26 cellular contexts compared by ENCODE assay signal in genomic region chr11:30489513-30489912, GRCh38.
A peak's percentile ranks its signal among the peaks of the same experiment; 100 is the strongest.
DNase-seq lines count a peak whose midpoint lies in the region; ATAC-seq and TF ChIP-seq lines count a peak whose summit lies in the region.
"Had no signal": no experiment of that assay in that cellular context is flagged by ENCODE, and none has a peak within 500 bp of the region (broad histone marks: within the 10 kb centered on the region; RNA-seq: fewer than 3 reads in every experiment).

No MANE protein-coding gene starts in this region.

- 55% methylated on average over 4 of the region's 4 CpGs for WGBS in hepatocyte (ENCODE audit: low lambda C conversion rate, missing lambda C conversion rate)
- 19 to 56% methylated on average over 4 of the region's 4 CpGs for WGBS in sigmoid colon, 2 donors

- no peaks in the 10 kb centered on the region for H3K36me3 ChIP-seq in ascending aorta
- H3K36me3 ChIP-seq in hepatocyte (replicated peaks; ENCODE audit: insufficient read depth, low read depth), result no peaks in the 10 kb centered on the region
- H3K36me3 ChIP-seq in sigmoid colon, result no peaks in the 10 kb centered on the region
- H3K36me3 ChIP-seq: lower lobe of right lung, upper lobe of left lung had no signal

- H3K4me1 Mint-ChIP-seq in nephron progenitor cell, result peaks cover 33% of the 10 kb centered on the region
- H3K4me1 Mint-ChIP-seq: activated CD4-positive, alpha-beta memory T cell treated with anti-CD3 and anti-CD28 coated beads, Interleukin-2, amount 10 ng/mL, durations not matched to agents 7 days and 5 days; activated naive CD4-positive, alpha-beta T cell treated with anti-CD3 and anti-CD28 coated beads, Interleukin-2, amount 50 U/mL, for 24 hours; stimulated activated effector memory CD8-positive, alpha-beta T cell treated with anti-CD3 and anti-CD28 coated beads, Interleukin-12 subunit alpha, Interleukin-12 subunit beta, amount 100 ng/mL, for 72 hours had no signal

- no peaks in the 10 kb centered on the region for H3K9me3 Mint-ChIP-seq in nephron progenitor cell
- H3K9me3 Mint-ChIP-seq: activated CD4-positive, alpha-beta memory T cell treated with anti-CD3 and anti-CD28 coated beads, Interleukin-2, amount 10 ng/mL, durations not matched to agents 7 days and 5 days; activated naive CD4-positive, alpha-beta T cell treated with anti-CD3 and anti-CD28 coated beads, Interleukin-2, amount 50 U/mL, for 24 hours; natural killer cell treated with Interleukin-12 subunit alpha and Interleukin-12 subunit beta and Interleukin-15 and Interleukin-18, amount 100 ng/mL, for 72 hours; stimulated activated effector memory CD8-positive, alpha-beta T cell treated with anti-CD3 and anti-CD28 coated beads, Interleukin-12 subunit alpha, Interleukin-12 subunit beta, amount 100 ng/mL, for 72 hours had no signal

- no peaks in the 10 kb centered on the region for H3K36me3 Mint-ChIP-seq in nephron progenitor cell (ENCODE audit: low read depth)
- H3K36me3 Mint-ChIP-seq: activated naive CD4-positive, alpha-beta T cell treated with anti-CD3 and anti-CD28 coated beads, Interleukin-2, amount 50 U/mL, for 24 hours; natural killer cell treated with Interleukin-12 subunit alpha and Interleukin-12 subunit beta and Interleukin-15 and Interleukin-18, amount 100 ng/mL, for 72 hours; stimulated activated effector memory CD8-positive, alpha-beta T cell treated with anti-CD3 and anti-CD28 coated beads, Interleukin-12 subunit alpha, Interleukin-12 subunit beta, amount 100 ng/mL, for 72 hours had no signal

- H3K9me2 ChIP-seq in hepatocyte (replicated peaks; ENCODE audit: insufficient read depth), result no peaks in the 10 kb centered on the region

- no peaks in the 10 kb centered on the region for H3K9me3 ChIP-seq in ascending aorta
- H3K9me3 ChIP-seq in hepatocyte (ENCODE audit: low read depth), result no peaks in the 10 kb centered on the region
- H3K9me3 ChIP-seq in sigmoid colon, result no peaks in the 10 kb centered on the region
- H3K9me3 ChIP-seq: BLaER1, lower lobe of right lung, mucosa of descending colon, upper lobe of left lung had no signal

- no peaks in the 10 kb centered on the region for H4K20me1 ChIP-seq in hepatocyte (ENCODE audit: insufficient read depth, poor library complexity, severe bottlenecking)
- H4K20me1 ChIP-seq: BLaER1 had no signal

- H3K27ac Mint-ChIP-seq in nephron progenitor cell, result peak overlapping the region; percentile 34
- H3K27ac Mint-ChIP-seq: activated CD4-positive, alpha-beta memory T cell treated with anti-CD3 and anti-CD28 coated beads, Interleukin-2, amount 10 ng/mL, durations not matched to agents 7 days and 5 days; activated naive CD4-positive, alpha-beta T cell treated with anti-CD3 and anti-CD28 coated beads, Interleukin-2, amount 50 U/mL, for 24 hours; natural killer cell treated with Interleukin-12 subunit alpha and Interleukin-12 subunit beta and Interleukin-15 and Interleukin-18, amount 100 ng/mL, for 72 hours; stimulated activated effector memory CD8-positive, alpha-beta T cell treated with anti-CD3 and anti-CD28 coated beads, Interleukin-12 subunit alpha, Interleukin-12 subunit beta, amount 100 ng/mL, for 72 hours had no signal

- H3K27ac ChIP-seq in ascending aorta (peak overlapping the region; percentile 19 to 67), hepatocyte (peak overlapping the region; percentile 33), sigmoid colon (peak overlapping the region in 3 of 4 donors; percentile 67 to 79 (median 74))
- H3K27ac ChIP-seq: BLaER1, HL-60, lower lobe of right lung, parathyroid adenoma, upper lobe of left lung had no signal

- H3K4me1 ChIP-seq in ascending aorta, result peaks cover 0 to 32% of the 10 kb centered on the region in 2 donors
- peaks cover 23% of the 10 kb centered on the region for H3K4me1 ChIP-seq in hepatocyte (ENCODE audit: insufficient read depth)
- H3K4me1 ChIP-seq in sigmoid colon, result peaks cover 0 to 40% (median 32%) of the 10 kb centered on the region in 4 donors
- H3K4me1 ChIP-seq: BLaER1 had no signal

- no peaks in the 10 kb centered on the region for H3K27me3 ChIP-seq in ascending aorta
- H3K27me3 ChIP-seq in hepatocyte, result no peaks in the 10 kb centered on the region
- no peaks in the 10 kb centered on the region for H3K27me3 ChIP-seq in sigmoid colon
- H3K27me3 ChIP-seq: BLaER1, upper lobe of left lung had no signal

- no peak for ATAC-seq in GM18907 (IDR thresholded peaks at IDR 0.05; ENCODE audit: unreplicated experiment)
- ATAC-seq: lower lobe of right lung; mucosa of descending colon; natural killer cell treated with Interleukin-12 subunit alpha and Interleukin-12 subunit beta and Interleukin-15 and Interleukin-18, amount 100 ng/mL, for 72 hours; Panc1; stimulated activated effector memory CD8-positive, alpha-beta T cell treated with anti-CD3 and anti-CD28 coated beads, Interleukin-12 subunit alpha, Interleukin-12 subunit beta, amount 100 ng/mL, for 72 hours had no signal

- peak overlapping the region; percentile 58 for H2AFZ ChIP-seq in hepatocyte
- H2AFZ ChIP-seq: parathyroid adenoma had no signal

- no peaks in the 10 kb centered on the region for H3K79me2 ChIP-seq in hepatocyte
- H3K79me2 ChIP-seq: parathyroid adenoma had no signal

- no peak for TF ChIP-seq POLR2A in sigmoid colon (IDR thresholded peaks at IDR 0.05)

- peak overlapping the region; percentile 68 for H3K4me2 ChIP-seq in hepatocyte
- H3K4me2 ChIP-seq: BLaER1 had no signal

- H3K4me3 Mint-ChIP-seq in nephron progenitor cell, result no peak overlapping the region
- H3K4me3 Mint-ChIP-seq: activated CD4-positive, alpha-beta memory T cell treated with anti-CD3 and anti-CD28 coated beads, Interleukin-2, amount 10 ng/mL, durations not matched to agents 7 days and 5 days; activated naive CD4-positive, alpha-beta T cell treated with anti-CD3 and anti-CD28 coated beads, Interleukin-2, amount 50 U/mL, for 24 hours; natural killer cell treated with Interleukin-12 subunit alpha and Interleukin-12 subunit beta and Interleukin-15 and Interleukin-18, amount 100 ng/mL, for 72 hours; stimulated activated effector memory CD8-positive, alpha-beta T cell treated with anti-CD3 and anti-CD28 coated beads, Interleukin-12 subunit alpha, Interleukin-12 subunit beta, amount 100 ng/mL, for 72 hours had no signal

- DNase-seq in ascending aorta (ENCODE audit: low spot score in 2 of 2), result no peak
- DNase-seq in hepatocyte (ENCODE audit: low spot score), result no peak
- DNase-seq in nephron progenitor cell, result no peak
- no peak for DNase-seq in sigmoid colon
- no peak for DNase-seq in LoVo (ENCODE audit: low spot score)
- no peak for DNase-seq in KG1 (lab: John Stamatoyannopoulos, UW)
- no peak for DNase-seq in AG08396 (ENCODE audit: low spot score)
- DNase-seq: activated CD4-positive, alpha-beta memory T cell treated with anti-CD3 and anti-CD28 coated beads, Interleukin-2, amount 10 ng/mL, durations not matched to agents 7 days and 5 days; activated CD8-positive, alpha-beta memory T cell treated with anti-CD3 and anti-CD28 coated beads, Interleukin-2, amount 50 U/mL, for 4 hours; amniotic stem cell; DMS153; lower lobe of right lung; mucosa of descending colon; NCI-H1417 treated with DMSO at 0.1 percent for 48 hours; NCI-H2081; NCI-H524 treated with DMSO at 0.1 percent for 48 hours; SHP77 treated with DMSO at 0.1 percent for 48 hours; upper lobe of left lung had no signal

- no peak overlapping the region for H3K4me3 ChIP-seq in ascending aorta
- H3K4me3 ChIP-seq in hepatocyte, result no peak overlapping the region
- H3K4me3 ChIP-seq in sigmoid colon, result no peak overlapping the region
- H3K4me3 ChIP-seq: BLaER1, lower lobe of right lung, mucosa of descending colon, upper lobe of left lung had no signal

- no peak for TF ChIP-seq CTCF in ascending aorta (IDR thresholded peaks at IDR 0.05)
- TF ChIP-seq CTCF in hepatocyte (IDR thresholded peaks at IDR 0.05; ENCODE audit: poor library complexity), result no peak
- no peak for TF ChIP-seq CTCF in nephron progenitor cell (IDR thresholded peaks at IDR 0.05)
- no peak for TF ChIP-seq CTCF in sigmoid colon (IDR thresholded peaks at IDR 0.05)

- no peaks in the 10 kb centered on the region for H3K27me3 Mint-ChIP-seq in nephron progenitor cell (ENCODE audit: low read depth, poor library complexity)
- H3K27me3 Mint-ChIP-seq: activated CD4-positive, alpha-beta memory T cell treated with anti-CD3 and anti-CD28 coated beads, Interleukin-2, amount 10 ng/mL, durations not matched to agents 7 days and 5 days had no signal

- no peak for TF ChIP-seq EP300 in sigmoid colon (IDR thresholded peaks at IDR 0.05)

- intact Hi-C loops in ascending aorta (cut with DNase I) (loop anchor here (5.0 kb wide), 1 partner anchor 57 kb away; no protein-coding TSS in a partner anchor), sigmoid colon (cut with DNase I) (no loop called here)
